In the genomic region with DNA sequence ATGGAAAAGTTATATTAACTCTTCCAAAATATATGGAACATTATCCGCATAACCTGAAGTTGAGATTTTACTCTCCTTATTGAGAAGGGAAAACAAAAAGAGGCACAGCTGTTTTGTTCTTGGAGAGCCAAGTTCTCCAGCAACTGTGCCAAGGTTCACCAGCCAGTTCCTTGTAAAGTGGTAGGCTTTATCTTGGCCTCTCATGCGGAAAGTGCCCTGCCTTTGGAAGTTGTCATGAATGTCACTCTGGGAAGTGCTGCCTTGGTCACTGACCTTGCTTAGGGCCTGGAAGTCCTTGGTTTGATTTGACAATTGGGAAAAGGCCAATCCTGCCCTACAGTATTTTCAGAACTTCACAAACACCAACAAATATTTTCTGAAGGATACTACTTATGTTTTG, we compare ENCODE assay signal across 17 cellular contexts. TPM values are rescaled to one million over a fixed set of nuclear protein-coding genes. Genes with fewer than 3 reads are reported as not detected.
"Had no signal": no experiment of that assay in that cellular context is flagged by ENCODE, and none has a peak within 500 bp of the region (broad histone marks: within the 10 kb centered on the region; RNA-seq: fewer than 3 reads in every experiment).

No MANE protein-coding gene starts in this region.

- ATAC-seq: effector memory CD8-positive, alpha-beta T cell; foreskin keratinocyte; naive thymus-derived CD4-positive, alpha-beta T cell; stimulated activated naive B cell treated with anti-CD40 and anti-IgM and Interleukin-4, amounts not matched to agents 10 μg/mL and 1 μg/mL and 100 μg/mL, for 72 hours had no signal

- H3K27me3 ChIP-seq: foreskin keratinocyte, ovary, SJSA1 had no signal

- H3K27ac ChIP-seq: foreskin keratinocyte, ovary, SJSA1 had no signal

- H3K4me1 ChIP-seq: foreskin keratinocyte, SJSA1 had no signal

- H3K9me3 Mint-ChIP-seq: activated B cell treated with CpG ODN at 0.5 μM for 24 hours; activated CD4-positive, alpha-beta T cell treated with anti-CD3 and anti-CD28 coated beads, Interleukin-2, amount 10 ng/mL, durations not matched to agents 7 days and 5 days; activated T-helper 1 cell treated with anti-CD3 and anti-CD28 coated beads, Interleukin-12 subunit alpha, Interleukin-12 subunit beta, Interleukin-2, Interleukin-4 antibody, amounts not matched to agents 30 ng/mL and 10 ng/mL and 1 ng/mL, durations not matched to agents 14 hours and 24 hours and 36 hours; stimulated activated naive B cell treated with anti-CD40 and anti-IgM and Interleukin-4, amounts not matched to agents 10 μg/mL and 1 μg/mL and 100 μg/mL, for 72 hours had no signal

- H3K36me3 ChIP-seq: ovary, SJSA1 had no signal

- DNase-seq: activated B cell treated with CpG ODN at 0.5 μM for 24 hours; activated CD4-positive, alpha-beta T cell treated with anti-CD3 and anti-CD28 coated beads, Interleukin-2, amount 10 ng/mL, durations not matched to agents 7 days and 5 days; activated naive CD8-positive, alpha-beta T cell treated with anti-CD3 and anti-CD28 coated beads for 36 hours; dermis blood vessel endothelial cell; effector memory CD8-positive, alpha-beta T cell; foreskin keratinocyte; midbrain; naive thymus-derived CD4-positive, alpha-beta T cell; ovary; stimulated activated CD4-positive, alpha-beta T cell treated with anti-CD3 and anti-CD28 coated beads, Interleukin-15, amount 100 ng/mL, for 24 hours; stimulated activated CD4-positive, alpha-beta T cell treated with anti-CD3 and anti-CD28 coated beads, Interleukin-4, amount 100 ng/mL, for 1 hour; stimulated activated naive B cell treated with anti-CD40 and anti-IgM and Interleukin-4, amounts not matched to agents 10 μg/mL and 1 μg/mL and 100 μg/mL, for 72 hours; SW 1271 had no signal

- H3K9me3 ChIP-seq: ovary, SJSA1 had no signal

- H3K27me3 Mint-ChIP-seq: activated CD4-positive, alpha-beta T cell treated with anti-CD3 and anti-CD28 coated beads, Interleukin-2, amount 10 ng/mL, durations not matched to agents 7 days and 5 days; effector memory CD8-positive, alpha-beta T cell; type B pancreatic cell had no signal

- H3K4me3 Mint-ChIP-seq: activated B cell treated with CpG ODN at 0.5 μM for 24 hours; activated CD4-positive, alpha-beta T cell treated with anti-CD3 and anti-CD28 coated beads, Interleukin-2, amount 10 ng/mL, durations not matched to agents 7 days and 5 days; activated naive CD8-positive, alpha-beta T cell treated with anti-CD3 and anti-CD28 coated beads for 36 hours; activated T-helper 1 cell treated with anti-CD3 and anti-CD28 coated beads, Interleukin-12 subunit alpha, Interleukin-12 subunit beta, Interleukin-2, Interleukin-4 antibody, amounts not matched to agents 30 ng/mL and 10 ng/mL and 1 ng/mL, durations not matched to agents 14 hours and 24 hours and 36 hours; effector memory CD8-positive, alpha-beta T cell; naive thymus-derived CD4-positive, alpha-beta T cell; stimulated activated naive B cell treated with anti-CD40 and anti-IgM and Interleukin-4, amounts not matched to agents 10 μg/mL and 1 μg/mL and 100 μg/mL, for 72 hours; type B pancreatic cell had no signal

- H3K4me1 Mint-ChIP-seq: activated B cell treated with CpG ODN at 0.5 μM for 24 hours; activated CD4-positive, alpha-beta T cell treated with anti-CD3 and anti-CD28 coated beads, Interleukin-2, amount 10 ng/mL, durations not matched to agents 7 days and 5 days; activated naive CD8-positive, alpha-beta T cell treated with anti-CD3 and anti-CD28 coated beads for 36 hours; naive thymus-derived CD4-positive, alpha-beta T cell had no signal

- H3K4me3 ChIP-seq: ovary, SJSA1 had no signal

- H3K36me3 Mint-ChIP-seq: activated naive CD8-positive, alpha-beta T cell treated with anti-CD3 and anti-CD28 coated beads for 36 hours; naive thymus-derived CD4-positive, alpha-beta T cell; stimulated activated naive B cell treated with anti-CD40 and anti-IgM and Interleukin-4, amounts not matched to agents 10 μg/mL and 1 μg/mL and 100 μg/mL, for 72 hours; type B pancreatic cell had no signal

RNA-seq across cellular contexts. Expression of a gene that starts 44.2 kb away (rescaled TPM):
- total RNA-seq: activated CD4-positive, alpha-beta T cell treated with anti-CD3 and anti-CD28 coated beads, Interleukin-2, amount 10 ng/mL, durations not matched to agents 7 days and 5 days; activated naive CD8-positive, alpha-beta T cell treated with anti-CD3 and anti-CD28 coated beads for 36 hours; activated T-helper 1 cell treated with anti-CD3 and anti-CD28 coated beads, Interleukin-12 subunit alpha, Interleukin-12 subunit beta, Interleukin-2, Interleukin-4 antibody, amounts not matched to agents 30 ng/mL and 10 ng/mL and 1 ng/mL, durations not matched to agents 14 hours and 24 hours and 36 hours; T-helper 2 cell treated with Interferon-gamma antibody and Interleukin-4, amounts not matched to agents 100 ng/mL and 5 ng/mL, for 36 hours had no signal
